Comparison of ENCODE assay signal across 1 cellular context in genomic region chr13:46592410-46592809, GRCh38.
TF ChIP-seq lines count a peak whose summit lies in the region.

No MANE protein-coding gene starts in this region.

TF ChIP-seq in GM12878, 131 proteins besides CTCF, POLR2A, EP300 and RAD21:
- no peak for TF ChIP-seq BMI1 (IDR thresholded peaks at IDR 0.05; ENCODE audit: borderline replicate concordance)
- TF ChIP-seq MXI1 (IDR thresholded peaks at IDR 0.05; ENCODE audit: low read depth, low read length): no peak
- TF ChIP-seq ATF7 (IDR thresholded peaks at IDR 0.05; ENCODE audit: low read depth): no peak
- TF ChIP-seq RELA (IDR thresholded peaks at IDR 0.05; ENCODE audit: borderline replicate concordance, partially characterized antibody): no peak
- TF ChIP-seq SP1 (IDR thresholded peaks at IDR 0.05; ENCODE audit: low read depth, low read length): no peak
- no peak for TF ChIP-seq ZBTB40 (IDR thresholded peaks at IDR 0.05; ENCODE audit: borderline replicate concordance)
- no peak for TF ChIP-seq MEF2B (IDR thresholded peaks at IDR 0.05; ENCODE audit: partially characterized antibody, poor library complexity, severe bottlenecking)
- TF ChIP-seq DPF2 (IDR thresholded peaks at IDR 0.05): no peak
- no peak for TF ChIP-seq FOXK2 (IDR thresholded peaks at IDR 0.05)
- no peak for TF ChIP-seq ZNF207 (IDR thresholded peaks at IDR 0.05; ENCODE audit: borderline replicate concordance)
- no peak for TF ChIP-seq LARP7 (IDR thresholded peaks at IDR 0.05)
- no peak for TF ChIP-seq HSF1 (IDR thresholded peaks at IDR 0.05; ENCODE audit: low read depth, low read length)
- TF ChIP-seq NR2F1 (conservative IDR thresholded peaks at IDR 0.05): no peak
- TF ChIP-seq PML (IDR thresholded peaks at IDR 0.05; ENCODE audit: low read length): no peak
- no peak for TF ChIP-seq BHLHE40 (IDR thresholded peaks at IDR 0.05; ENCODE audit: borderline replicate concordance in 1 of 2, low read depth in 2 of 2, low read length in 1 of 2)
- no peak for TF ChIP-seq IKZF2 (IDR thresholded peaks at IDR 0.05)
- no peak for TF ChIP-seq TARDBP (IDR thresholded peaks at IDR 0.05; ENCODE audit: borderline replicate concordance)
